7 cellular contexts compared by ENCODE assay signal in the genomic region with DNA sequence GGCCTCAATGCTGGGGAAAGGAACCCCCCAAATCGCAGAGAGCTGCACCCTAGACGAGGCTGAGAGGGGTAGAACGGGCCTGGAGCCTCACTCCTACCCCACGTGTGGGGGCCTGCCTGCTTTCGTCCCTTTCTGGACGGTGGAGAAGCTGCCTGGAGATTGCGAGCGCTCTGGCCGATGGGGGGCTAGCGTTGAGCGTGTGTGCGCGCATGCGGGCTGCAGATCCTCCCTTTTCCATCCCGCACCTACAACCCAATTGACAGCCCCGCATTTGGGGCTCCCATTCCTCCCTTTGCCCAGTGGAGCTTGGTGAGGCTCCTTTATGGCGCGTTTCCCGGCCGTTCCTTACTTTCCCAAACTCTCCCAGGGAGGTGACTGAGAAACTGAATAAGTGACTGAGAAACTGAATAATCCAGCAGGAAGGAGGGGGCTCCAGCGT. TPM values are rescaled to one million over a fixed set of nuclear protein-coding genes. Genes with fewer than 3 reads are reported as not detected.
DNase-seq lines count a peak whose midpoint lies in the region; ATAC-seq and TF ChIP-seq lines count a peak whose summit lies in the region.

No MANE protein-coding gene starts in this region.

- H3K9me3 ChIP-seq in GM23248 (ENCODE audit: low read depth) (no peaks in the 10 kb centered on the region), SU-DHL-6 (ENCODE audit: insufficient read depth, low read length) (no peaks in the 10 kb centered on the region)

- no peaks in the 10 kb centered on the region for H3K27me3 ChIP-seq in GM23248 (replicated peaks; ENCODE audit: insufficient read depth)
- no peaks in the 10 kb centered on the region for H3K27me3 ChIP-seq in SU-DHL-6 (ENCODE audit: low read length)

- in situ Hi-C loops in GM23248 (cut with MboI) (no loop called here), KBM-7 (cut with MboI; ENCODE audit: low pct_unique_long_range_greater_than_20kb, low sequenced_read_pairs) (no loop called here)

- peak overlapping the region; percentile 74 for H2AFZ ChIP-seq in GM23248
- peak overlapping the region; percentile 88 for H2AFZ ChIP-seq in SU-DHL-6 (ENCODE audit: low read depth, low read length, severe bottlenecking)

- TF ChIP-seq CTCF in SU-DHL-6 (IDR thresholded peaks at IDR 0.05; ENCODE audit: insufficient read depth, low read length, poor library complexity, severe bottlenecking), result no peak
- no peak for TF ChIP-seq CTCF in fibroblast of villous mesenchyme (IDR thresholded peaks at IDR 0.05; ENCODE audit: insufficient read depth, low read depth, low read length)
- no peak for TF ChIP-seq CTCF in retinal pigment epithelial cell (conservative IDR thresholded peaks at IDR 0.05; ENCODE audit: low read depth, low read length)

- no peak for ATAC-seq in HG03196 (IDR thresholded peaks at IDR 0.05; ENCODE audit: unreplicated experiment)

- peak overlapping the region; percentile 72 for H3K4me3 ChIP-seq in GM23248
- peak overlapping the region; percentile 53 for H3K4me3 ChIP-seq in SU-DHL-6 (ENCODE audit: insufficient read depth, low read length, poor library complexity, severe bottlenecking)
- H3K4me3 ChIP-seq in fibroblast of villous mesenchyme (ENCODE audit: low read depth, low read length), result peak overlapping the region; percentile 65
- peak overlapping the region; percentile 43 for H3K4me3 ChIP-seq in retinal pigment epithelial cell (ENCODE audit: low read length)

- H3K27ac ChIP-seq in GM23248 (peak overlapping the region; percentile 87), SU-DHL-6 (ENCODE audit: low read depth, low read length) (no peak overlapping the region)

- H3K9me2 ChIP-seq in GM23248 (ENCODE audit: insufficient read depth) (no peaks in the 10 kb centered on the region), SU-DHL-6 (replicated peaks; ENCODE audit: insufficient read depth, low read length) (no peaks in the 10 kb centered on the region)

- peak overlapping the region; percentile 62 for H3K4me2 ChIP-seq in GM23248 (ENCODE audit: unreplicated experiment)
- peak overlapping the region; percentile 66 for H3K4me2 ChIP-seq in SU-DHL-6 (ENCODE audit: low read depth, low read length, poor library complexity, severe bottlenecking)

- no peaks in the 10 kb centered on the region for H3K79me2 ChIP-seq in GM23248 (ENCODE audit: insufficient read depth)
- no peaks in the 10 kb centered on the region for H3K79me2 ChIP-seq in SU-DHL-6 (ENCODE audit: insufficient read depth, low read length)

- H4K20me1 ChIP-seq in GM23248 (ENCODE audit: insufficient read depth) (no peaks in the 10 kb centered on the region), SU-DHL-6 (ENCODE audit: low read depth, low read length) (no peaks in the 10 kb centered on the region)

- no peaks in the 10 kb centered on the region for H3K36me3 ChIP-seq in GM23248 (ENCODE audit: low read depth)
- no peaks in the 10 kb centered on the region for H3K36me3 ChIP-seq in SU-DHL-6 (ENCODE audit: low read length)

- H3K4me1 ChIP-seq in GM23248 (ENCODE audit: insufficient read depth), result 0 out of 2 replicates have a peak, but pooled peaks cover 5% of the 10 kb centered on the region

- DNase-seq in GM23248, result no peak
- no peak for DNase-seq in fibroblast of villous mesenchyme (ENCODE audit: low read depth)
- no peak for DNase-seq in retinal pigment epithelial cell (ENCODE audit: low read depth)
- no peak for DNase-seq in KBM-7
- no peak for DNase-seq in AG08395 (ENCODE audit: low spot score)

- peak overlapping the region; percentile 78 for H3K9ac ChIP-seq in GM23248
- peak overlapping the region; percentile 51; the same call in 1 of the 2 replicates for H3K9ac ChIP-seq in SU-DHL-6 (ENCODE audit: low read length)

- 38 to 46% methylated on average over 20 to 21 of the region's 21 CpGs for WGBS in GM23248 (ENCODE audit: low coverage in 1 of 2, low lambda C conversion rate in 2 of 2, missing lambda C conversion rate in 2 of 2), 2 experiments

- no peaks in the 10 kb centered on the region for H3F3A ChIP-seq in GM23248 (ENCODE audit: insufficient read depth)
- H3F3A ChIP-seq in SU-DHL-6 (ENCODE audit: insufficient read depth), result peaks cover 7% of the 10 kb centered on the region; the same call in 1 of the 2 replicates

RNA-seq across cellular contexts. Expression of gene ESRP2, which starts 0.9 kb away (rescaled TPM):
- 0.32 TPM in 1 of 2 replicates, not detected in the other for total RNA-seq in GM23248 (2014; rRNA removed; shearing (Covaris generic))
- 0.34 TPM in 1 of 2 replicates, not detected in the other for polyA plus RNA-seq in GM23248 (2016; fragmentation: Nextera tagmentation; extraction: Ambion mirVana)
- total RNA-seq in fibroblast of villous mesenchyme, result under 0.01 and 0.86 TPM in 2 replicates

RNA-seq across cellular contexts. Expression of gene PLA2G15, which starts 8.3 kb away (rescaled TPM):
- 36.2 and 47.6 TPM in 2 replicates for total RNA-seq in GM23248 (2014; rRNA removed; shearing (Covaris generic))
- 24.8 and 26.0 TPM in 2 replicates for polyA plus RNA-seq in GM23248 (2016; fragmentation: Nextera tagmentation; extraction: Ambion mirVana)
- total RNA-seq in fibroblast of villous mesenchyme, result 17.4 and 19.9 TPM in 2 replicates

RNA-seq across cellular contexts. Expression of gene SLC7A6, which starts 27.5 kb away (rescaled TPM):
- total RNA-seq in GM23248 (2014; rRNA removed; shearing (Covaris generic)), result 20.9 and 53.7 TPM in 2 replicates
- 15.8 and 17.3 TPM in 2 replicates for polyA plus RNA-seq in GM23248 (2016; fragmentation: Nextera tagmentation; extraction: Ambion mirVana)
- 24.8 and 49.7 TPM in 2 replicates for total RNA-seq in fibroblast of villous mesenchyme
